ENCODE assay signal across 9 cellular contexts in genomic region chr14:76760331-76761197, GRCh38. TPM values are rescaled to one million over a fixed set of nuclear protein-coding genes. Genes with fewer than 3 reads are reported as not detected.
DNase-seq lines count a peak whose midpoint lies in the region; ATAC-seq lines count a peak whose summit lies in the region.
"Had no signal": no experiment of that assay in that cellular context is flagged by ENCODE, and none has a peak within 500 bp of the region (broad histone marks: within the 10 kb centered on the region; RNA-seq: fewer than 3 reads in every experiment).

No MANE protein-coding gene starts in this region.

- no peak overlapping the region for H3K9ac ChIP-seq in iPS-18a (ENCODE audit: low read length)

- no peaks in the 10 kb centered on the region for H3K4me1 ChIP-seq in iPS-18a (ENCODE audit: control insufficient read depth, low read depth, low read length)

- H3K27ac ChIP-seq in iPS-18a (ENCODE audit: low read length) (no peak overlapping the region), skin epidermis (peak overlapping the region in 19 of 21 experiments; percentile 60 to 93 (median 82))

- H3K36me3 Mint-ChIP-seq in activated naive CD8-positive, alpha-beta T cell treated with anti-CD3 and anti-CD28 coated beads for 36 hours, result no peaks in the 10 kb centered on the region

- no peaks in the 10 kb centered on the region for H3K9me3 ChIP-seq in iPS-18a (ENCODE audit: control insufficient read depth, low read depth, low read length)
- H3K9me3 ChIP-seq: mucosa of descending colon had no signal

- DNase-seq in H4 (ENCODE audit: low spot score) (peak; percentile 2), NCI-H2196 treated with DMSO at 0.1 percent for 48 hours (lab: John Stamatoyannopoulos, UW; ENCODE audit: unreplicated experiment) (no peak), Kasumi-1 (lab: John Stamatoyannopoulos, UW) (no peak)
- no peak for DNase-seq in activated naive CD8-positive, alpha-beta T cell treated with anti-CD3 and anti-CD28 coated beads for 36 hours
- no peak for DNase-seq in activated CD4-positive, alpha-beta T cell treated with anti-CD3 and anti-CD28 coated beads, Interleukin-2, amount 50 U/mL, for 4 hours

- H3K27me3 ChIP-seq in iPS-18a (ENCODE audit: control insufficient read depth, insufficient read depth, low read length), result peaks cover 50% of the 10 kb centered on the region

- no peaks in the 10 kb centered on the region for H3K9me3 Mint-ChIP-seq in activated naive CD8-positive, alpha-beta T cell treated with anti-CD3 and anti-CD28 coated beads for 36 hours

- no peak overlapping the region for H3K27ac Mint-ChIP-seq in activated naive CD8-positive, alpha-beta T cell treated with anti-CD3 and anti-CD28 coated beads for 36 hours

- H3K4me3 ChIP-seq in iPS-18a (ENCODE audit: low read length) (peak overlapping the region; percentile 59), skin epidermis (peak overlapping the region; percentile 58 to 74 (median 62))

- peaks cover 43% of the 10 kb centered on the region for H3K27me3 Mint-ChIP-seq in activated naive CD8-positive, alpha-beta T cell treated with anti-CD3 and anti-CD28 coated beads for 36 hours

- no peaks in the 10 kb centered on the region for H3K36me3 ChIP-seq in iPS-18a (ENCODE audit: control insufficient read depth, low read depth, low read length)

- no peak for ATAC-seq in HG03095 (IDR thresholded peaks at IDR 0.05; ENCODE audit: unreplicated experiment)

- peaks cover 2% of the 10 kb centered on the region for H3K4me1 Mint-ChIP-seq in activated naive CD8-positive, alpha-beta T cell treated with anti-CD3 and anti-CD28 coated beads for 36 hours

- H3K4me3 Mint-ChIP-seq in activated naive CD8-positive, alpha-beta T cell treated with anti-CD3 and anti-CD28 coated beads for 36 hours, result peak overlapping the region; percentile 63

RNA-seq across cellular contexts. Expression of gene VASH1, which starts 0.7 kb away (rescaled TPM):
- 2.2 and 3.3 TPM in 2 replicates for total RNA-seq in H4 (2014; rRNA removed; shearing (Covaris generic))
- total RNA-seq in activated naive CD8-positive, alpha-beta T cell treated with anti-CD3 and anti-CD28 coated beads for 36 hours, result 1 to 10 TPM; 1.7 to 2.3 TPM

RNA-seq across cellular contexts. Expression of gene ANGEL1, which starts 52.1 kb away (rescaled TPM):
- total RNA-seq in H4 (2014; rRNA removed; shearing (Covaris generic)), result 7.7 and 9.3 TPM in 2 replicates
- total RNA-seq in activated naive CD8-positive, alpha-beta T cell treated with anti-CD3 and anti-CD28 coated beads for 36 hours, result 10 to 100 TPM; 14.9 to 17.1 TPM
